ENCODE assay signal across 24 cellular contexts in the genomic region with DNA sequence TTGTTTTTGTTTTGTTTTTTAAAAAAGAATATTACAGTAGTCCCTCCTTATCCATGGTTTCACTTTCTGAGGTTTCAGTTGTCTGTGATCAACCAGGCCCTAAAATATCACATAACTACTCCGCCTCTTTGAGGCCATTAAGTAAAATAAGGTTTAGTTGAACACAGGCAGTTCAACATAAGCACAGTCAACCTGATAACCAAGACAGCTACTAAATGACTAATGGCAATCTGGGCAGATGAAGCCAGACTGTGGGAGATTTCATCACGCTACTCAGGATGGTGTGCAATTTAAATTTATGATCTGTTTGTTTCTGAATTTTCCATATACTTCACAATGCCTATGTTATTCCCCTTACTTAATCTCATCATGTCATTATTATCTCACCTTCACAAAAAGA. TPM values are rescaled to one million over a fixed set of nuclear protein-coding genes. Genes with fewer than 3 reads are reported as not detected.
DNase-seq lines count a peak whose midpoint lies in the region; ATAC-seq and TF ChIP-seq lines count a peak whose summit lies in the region.
"Had no signal": no experiment of that assay in that cellular context is flagged by ENCODE, and none has a peak within 500 bp of the region (broad histone marks: within the 10 kb centered on the region; RNA-seq: fewer than 3 reads in every experiment).

No MANE protein-coding gene starts in this region.

- no peak overlapping the region for H3K4me3 ChIP-seq in fibroblast of villous mesenchyme (ENCODE audit: low read depth, low read length)
- H3K4me3 ChIP-seq: BLaER1, prostate gland had no signal

- TF ChIP-seq CTCF in fibroblast of villous mesenchyme (IDR thresholded peaks at IDR 0.05; ENCODE audit: insufficient read depth, low read depth, low read length) = no peak

- ATAC-seq in HG02623 (IDR thresholded peaks at IDR 0.05; ENCODE audit: unreplicated experiment) = no peak
- ATAC-seq: HCT116, left lobe of liver, T-cell had no signal

- DNase-seq in NOMO-1 (lab: John Stamatoyannopoulos, UW; ENCODE audit: unreplicated experiment in 2 of 2) (peak; percentile 5 to 42), NOMO-1 treated with dmso at 0.1 percent for 144 hours (lab: John Stamatoyannopoulos, UW; ENCODE audit: unreplicated experiment) (no peak), AG08395 (ENCODE audit: low spot score) (peak; percentile 0), MV-4-11 (lab: John Stamatoyannopoulos, UW) (peak; percentile 54), fibroblast of villous mesenchyme (ENCODE audit: low read depth) (peak; percentile 54), NCI-H1930 (lab: John Stamatoyannopoulos, UW) (no peak), DMS53 (lab: John Stamatoyannopoulos, UW) (no peak)
- DNase-seq: amygdala; erythroblast; NCI-H1048; NCI-H2029 treated with DMSO at 0.1 percent for 48 hours; NCI-H510A treated with DMSO at 0.1 percent for 48 hours; SHP77 treated with DMSO at 0.1 percent for 48 hours; small intestine; stimulated activated CD4-positive, alpha-beta T cell treated with anti-CD3 and anti-CD28 coated beads, Interleukin-4, amount 100 ng/mL, for 1 hour; substantia nigra; T-cell had no signal

RNA-seq across cellular contexts. Expression of a gene that starts 30.1 kb away (rescaled TPM):
- not detected in 2 replicates for total RNA-seq in fibroblast of villous mesenchyme
- total RNA-seq: cardiac septum, dermis microvascular lymphatic vessel endothelial cell, T-cell had no signal

RNA-seq across cellular contexts. Expression of a gene that starts 41.7 kb away (rescaled TPM):
- 39.0 and 47.1 TPM in 2 replicates for total RNA-seq in fibroblast of villous mesenchyme

RNA-seq across cellular contexts. Expression of a gene that starts 42.4 kb away (rescaled TPM):
- 23.5 and 30.2 TPM in 2 replicates for total RNA-seq in fibroblast of villous mesenchyme

Comparison
In these comparisons a context has a peak if more than half of its experiments do, and no peak if none do; other contexts are left out.
1. DNase-seq: peak in NOMO-1 (2 of 2), AG08395 (single experiment), MV-4-11 (single experiment) and fibroblast of villous mesenchyme (single experiment); none in NOMO-1 treated with dmso at 0.1 percent for 144 hours (single experiment), NCI-H1930 (0 of 2) and DMS53 (single experiment).